In genomic region chr12:49803693-49804450, GRCh38 we compare ENCODE assay signal across 16 cellular contexts. TPM values are rescaled to one million over a fixed set of nuclear protein-coding genes. Genes with fewer than 3 reads are reported as not detected.
DNase-seq lines count a peak whose midpoint lies in the region; ATAC-seq and TF ChIP-seq lines count a peak whose summit lies in the region.
"Had no signal": no experiment of that assay in that cellular context is flagged by ENCODE, and none has a peak within 500 bp of the region (broad histone marks: within the 10 kb centered on the region; RNA-seq: fewer than 3 reads in every experiment).

No MANE protein-coding gene starts in this region.

- H3K36me3 Mint-ChIP-seq in natural killer cell treated with Interleukin-12 subunit alpha and Interleukin-12 subunit beta and Interleukin-15 and Interleukin-18, amount 100 ng/mL, for 72 hours = no peaks in the 10 kb centered on the region
- H3K36me3 Mint-ChIP-seq in natural killer cell = no peaks in the 10 kb centered on the region

- H3K4me3 Mint-ChIP-seq in natural killer cell treated with Interleukin-12 subunit alpha and Interleukin-12 subunit beta and Interleukin-15 and Interleukin-18, amount 100 ng/mL, for 72 hours = no peak overlapping the region
- H3K4me3 Mint-ChIP-seq in natural killer cell = no peak overlapping the region
- H3K4me3 Mint-ChIP-seq: CD4-positive, alpha-beta memory T cell; H9 had no signal

- peaks cover 16 to 17% of the 10 kb centered on the region in 2 donors for H3K4me1 ChIP-seq in neuronal stem cell (ENCODE audit: control insufficient read depth in 2 of 2, insufficient read depth in 1 of 2, low read depth in 1 of 2, low read length in 2 of 2)
- H3K4me1 ChIP-seq: BE2C had no signal

- no peak overlapping the region for H2BK12ac ChIP-seq in neuronal stem cell (ENCODE audit: low read length)

- H4K8ac ChIP-seq in neuronal stem cell (ENCODE audit: low read depth, low read length) = no peak overlapping the region

- WGBS in neuronal stem cell (ENCODE audit: extremely low coverage in 2 of 2, insufficient read length in 2 of 2, insufficient replicate concordance in 1 of 2), 2 donors = no CpG with 5 or more reads among the region's 12 CpGs

- no peak overlapping the region for H3K4me2 ChIP-seq in neuronal stem cell (ENCODE audit: insufficient read depth, low read length, poor library complexity, severe bottlenecking)

- H4K91ac ChIP-seq in neuronal stem cell (ENCODE audit: low read depth, low read length, poor library complexity) = no peak overlapping the region

- no peak overlapping the region for H2AK5ac ChIP-seq in neuronal stem cell (ENCODE audit: low read depth, low read length)

- H3K9ac ChIP-seq in neuronal stem cell (ENCODE audit: low read depth, low read length, poor library complexity) = no peak overlapping the region

- H2AFZ ChIP-seq in neuronal stem cell (ENCODE audit: low read length) = no peak overlapping the region

- H3K27ac Mint-ChIP-seq in natural killer cell treated with Interleukin-12 subunit alpha and Interleukin-12 subunit beta and Interleukin-15 and Interleukin-18, amount 100 ng/mL, for 72 hours = no peak overlapping the region
- no peak overlapping the region for H3K27ac Mint-ChIP-seq in natural killer cell
- H3K27ac Mint-ChIP-seq: CD4-positive, alpha-beta memory T cell had no signal

- no peak overlapping the region for H3K18ac ChIP-seq in neuronal stem cell (ENCODE audit: low read length)

- H2BK15ac ChIP-seq in neuronal stem cell (ENCODE audit: low read length) = no peak overlapping the region

- peaks cover 32 to 80% of the 10 kb centered on the region in 2 donors for H3K36me3 ChIP-seq in neuronal stem cell (replicated peaks in 1 of 2; ENCODE audit: control insufficient read depth in 2 of 2, insufficient read depth in 2 of 2, low read length in 2 of 2)
- H3K36me3 ChIP-seq in MG63 = no peaks in the 10 kb centered on the region; the same call in 1 of the 2 replicates

- no peaks in the 10 kb centered on the region for H3K9me3 Mint-ChIP-seq in natural killer cell treated with Interleukin-12 subunit alpha and Interleukin-12 subunit beta and Interleukin-15 and Interleukin-18, amount 100 ng/mL, for 72 hours
- no peaks in the 10 kb centered on the region for H3K9me3 Mint-ChIP-seq in natural killer cell
- H3K9me3 Mint-ChIP-seq: H9 had no signal

- no peaks in the 10 kb centered on the region for H3K4me1 Mint-ChIP-seq in natural killer cell treated with Interleukin-12 subunit alpha and Interleukin-12 subunit beta and Interleukin-15 and Interleukin-18, amount 100 ng/mL, for 72 hours (ENCODE audit: low read depth in 2 of 2)
- H3K4me1 Mint-ChIP-seq in natural killer cell = no peaks in the 10 kb centered on the region

- no peak for TF ChIP-seq CTCF in natural killer cell (IDR thresholded peaks at IDR 0.05)

- H3K4ac ChIP-seq in neuronal stem cell (ENCODE audit: low read length) = no peak overlapping the region

- no peak overlapping the region for H3K4me3 ChIP-seq in neuronal stem cell (ENCODE audit: low read length in 2 of 2)
- no peak overlapping the region for H3K4me3 ChIP-seq in MG63

- no peak overlapping the region for H2BK120ac ChIP-seq in neuronal stem cell (ENCODE audit: low read depth, low read length)

- no peaks in the 10 kb centered on the region for H3K27me3 Mint-ChIP-seq in natural killer cell treated with Interleukin-12 subunit alpha and Interleukin-12 subunit beta and Interleukin-15 and Interleukin-18, amount 100 ng/mL, for 72 hours
- no peaks in the 10 kb centered on the region for H3K27me3 Mint-ChIP-seq in natural killer cell (ENCODE audit: low read depth in 2 of 2)
- H3K27me3 Mint-ChIP-seq: CD4-positive, alpha-beta memory T cell had no signal

- peak overlapping the region; percentile 68 for H2BK5ac ChIP-seq in neuronal stem cell (ENCODE audit: low read length)

- H3K27me3 ChIP-seq in neuronal stem cell (ENCODE audit: control insufficient read depth in 3 of 3, insufficient read depth in 3 of 3, low read depth in 1 of 3, low read length in 3 of 3) = no peaks in the 10 kb centered on the region
- H3K27me3 ChIP-seq in MG63 = no peaks in the 10 kb centered on the region
- H3K27me3 ChIP-seq: BE2C had no signal

- H3K9me3 ChIP-seq in neuronal stem cell (replicated peaks in 1 of 2; ENCODE audit: control insufficient read depth in 2 of 2, insufficient read depth in 1 of 2, low read depth in 1 of 2, low read length in 2 of 2) = no peaks in the 10 kb centered on the region
- H3K9me3 ChIP-seq in MG63 = no peaks in the 10 kb centered on the region
- H3K9me3 ChIP-seq: BE2C had no signal

- peaks cover 5% of the 10 kb centered on the region for H3K79me1 ChIP-seq in neuronal stem cell (ENCODE audit: low read depth, low read length)

- DNase-seq in natural killer cell treated with Interleukin-12 subunit alpha and Interleukin-12 subunit beta and Interleukin-15 and Interleukin-18, amount 100 ng/mL, for 72 hours (ENCODE audit: low spot score) = peak; percentile 6
- DNase-seq in natural killer cell (no peak), neuronal stem cell (ENCODE audit: low spot score) (no peak), GM19238 (ENCODE audit: insufficient read length, low spot score) (no peak), MG63 (no peak)
- DNase-seq in activated naive CD4-positive, alpha-beta T cell (lab: John Stamatoyannopoulos, UW) = no peak
- DNase-seq: BE2C; CD4-positive, alpha-beta memory T cell; COR-L47; DMS153; DMS79 treated with DMSO at 0.1 percent for 48 hours; EL; GOT3; H9 had no signal

- H3K14ac ChIP-seq in neuronal stem cell (ENCODE audit: low read length) = no peak overlapping the region

- no peak overlapping the region for H3K27ac ChIP-seq in neuronal stem cell (replicated peaks; ENCODE audit: low read length)
- H3K27ac ChIP-seq: C4-2B had no signal

- ATAC-seq in natural killer cell treated with Interleukin-12 subunit alpha and Interleukin-12 subunit beta and Interleukin-15 and Interleukin-18, amount 100 ng/mL, for 72 hours = no peak
- ATAC-seq in natural killer cell = no peak
- ATAC-seq in esophagus mucosa = peak; percentile 54

- intact Hi-C loops in natural killer cell (cut with micrococcal nuclease) = no loop called here

- H3K23ac ChIP-seq in neuronal stem cell (ENCODE audit: low read depth, low read length, poor library complexity) = no peak overlapping the region

RNA-seq across cellular contexts. Expression of gene NCKAP5L, which starts 24.3 kb away (rescaled TPM):
- total RNA-seq in natural killer cell treated with Interleukin-12 subunit alpha and Interleukin-12 subunit beta and Interleukin-15 and Interleukin-18, amount 100 ng/mL, for 72 hours = 1 to 10 TPM; 1.9 to 4.4 TPM
- total RNA-seq in natural killer cell (10 to 100 TPM; 16.7 to 19.3 (median 16.8) TPM), esophagus mucosa (3.9 TPM)
- 12.5 TPM for polyA plus RNA-seq in neuronal stem cell (2013, experiment 1 of 2)
- polyA plus RNA-seq in neuronal stem cell (2013, experiment 2 of 2) = 13.0 TPM
- total RNA-seq in MG63 (2014; rRNA removed; shearing (Covaris generic); ENCODE audit: low replicate concordance) = 5.3 and 8.8 TPM in 2 replicates

RNA-seq across cellular contexts. Expression of gene BCDIN3D, which starts 39.0 kb away (rescaled TPM):
- total RNA-seq in natural killer cell treated with Interleukin-12 subunit alpha and Interleukin-12 subunit beta and Interleukin-15 and Interleukin-18, amount 100 ng/mL, for 72 hours = 1 to 10 TPM; 5.9 to 6.8 TPM
- total RNA-seq in natural killer cell (1 to 10 TPM; 4.0 to 6.0 (median 4.4) TPM), esophagus mucosa (3.9 TPM)
- 5.6 TPM for polyA plus RNA-seq in neuronal stem cell (2013, experiment 1 of 2)
- polyA plus RNA-seq in neuronal stem cell (2013, experiment 2 of 2) = 6.0 TPM
- 1.8 and 5.8 TPM in 2 replicates for total RNA-seq in MG63 (2014; rRNA removed; shearing (Covaris generic); ENCODE audit: low replicate concordance)
